ENCODE assay signal across 14 cellular contexts in the genomic region with DNA sequence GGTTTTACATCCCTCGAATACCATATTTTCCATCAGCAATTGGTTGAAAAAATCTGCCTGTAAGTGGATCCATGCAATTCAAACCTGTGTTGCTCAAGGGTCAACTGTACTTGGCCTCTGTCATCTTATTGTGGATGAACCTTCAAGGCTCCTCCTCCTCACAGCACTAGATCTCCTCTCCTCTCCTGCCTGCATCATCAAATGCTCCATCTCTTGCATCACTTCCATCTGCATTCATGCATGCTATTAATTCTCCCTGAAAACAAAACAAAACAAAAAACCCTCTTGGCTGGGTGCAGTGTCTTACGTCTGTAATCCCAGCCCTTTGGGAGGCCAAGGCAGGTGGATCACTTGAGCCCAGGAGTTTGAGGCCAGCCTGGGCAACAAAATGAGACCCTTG. TPM values are rescaled to one million over a fixed set of nuclear protein-coding genes. Genes with fewer than 3 reads are reported as not detected.
DNase-seq lines count a peak whose midpoint lies in the region; ATAC-seq and TF ChIP-seq lines count a peak whose summit lies in the region.
"Had no signal": no experiment of that assay in that cellular context is flagged by ENCODE, and none has a peak within 500 bp of the region (broad histone marks: within the 10 kb centered on the region; RNA-seq: fewer than 3 reads in every experiment).

No MANE protein-coding gene starts in this region.

- CTCF ChIA-PET in HEK293 (lab: Yijun Ruan, JAX): no interaction called here

- no peak overlapping the region for H3K9ac ChIP-seq in adipocyte (ENCODE audit: low read length)

- H3K27ac ChIP-seq in HEK293 (ENCODE audit: extremely low read depth, low read depth, low read length) (no peak overlapping the region), gastroesophageal sphincter (no peak overlapping the region)
- H3K27ac ChIP-seq: dorsolateral prefrontal cortex, VCaP had no signal

- H3K36me3 ChIP-seq in HEK293 (ENCODE audit: control insufficient read depth in 2 of 2, insufficient read depth in 1 of 2, low read length in 2 of 2) (no peaks in the 10 kb centered on the region), adipocyte (ENCODE audit: control insufficient read depth, insufficient read depth, low read length, severe bottlenecking) (no peaks in the 10 kb centered on the region), gastroesophageal sphincter (no peaks in the 10 kb centered on the region)

- no peaks in the 10 kb centered on the region for H3K9me3 ChIP-seq in HEK293 (ENCODE audit: control insufficient read depth, insufficient read depth, low read depth, low read length)
- no peaks in the 10 kb centered on the region for H3K9me3 ChIP-seq in adipocyte (ENCODE audit: control insufficient read depth, low read length)
- no peaks in the 10 kb centered on the region for H3K9me3 ChIP-seq in gastroesophageal sphincter

- no peak for ATAC-seq in gastroesophageal sphincter
- ATAC-seq in GM18868 (IDR thresholded peaks at IDR 0.05; ENCODE audit: unreplicated experiment): no peak
- ATAC-seq: CD8-positive, alpha-beta T cell; natural killer cell had no signal

- no peak for TF ChIP-seq CTCF in HEK293 (tag by site-specific recombination; IDR thresholded peaks at IDR 0.05)
- TF ChIP-seq CTCF in fibroblast of the aortic adventitia (IDR thresholded peaks at IDR 0.05; ENCODE audit: insufficient read depth, low read length): no peak
- TF ChIP-seq CTCF in gastroesophageal sphincter (IDR thresholded peaks at IDR 0.05): no peak

- WGBS in gastroesophageal sphincter (ENCODE audit: low coverage in 1 of 2), 2 donors: 88% methylated on average over 2 of the region's 2 CpGs; no CpG with 5 or more reads in 1 of the 2 donors

- DNase-seq in AG08395 (ENCODE audit: low spot score): peak; percentile 73
- peak; percentile 86 for DNase-seq in adipocyte (ENCODE audit: low read depth)
- peak; percentile 79 for DNase-seq in fibroblast of the aortic adventitia (ENCODE audit: low read depth)
- DNase-seq in NCI-H1092 treated with DMSO at 0.1 percent for 48 hours (lab: John Stamatoyannopoulos, UW): no peak
- no peak for DNase-seq in NCI-H526 treated with DMSO at 0.1 percent for 48 hours (lab: John Stamatoyannopoulos, UW)
- DNase-seq: CD8-positive, alpha-beta T cell; dorsolateral prefrontal cortex; natural killer cell had no signal

- TF ChIP-seq EP300 in gastroesophageal sphincter (IDR thresholded peaks at IDR 0.05): no peak

- H3K4me1 ChIP-seq in HEK293 (ENCODE audit: control insufficient read depth, insufficient read depth, low read length) (peaks cover 2% of the 10 kb centered on the region; the same call in 1 of the 2 replicates), adipocyte (ENCODE audit: control insufficient read depth, insufficient read depth, low read length) (peaks cover 23% of the 10 kb centered on the region), gastroesophageal sphincter (peaks cover 0 to 6% (median 0%) of the 10 kb centered on the region in 3 donors)

- H3K4me3 ChIP-seq in HEK293 (ENCODE audit: low read depth, low read length) (no peak overlapping the region), adipocyte (ENCODE audit: low read length) (no peak overlapping the region), fibroblast of the aortic adventitia (ENCODE audit: low read depth, low read length) (no peak overlapping the region), gastroesophageal sphincter (no peak overlapping the region)
- H3K4me3 ChIP-seq: dorsolateral prefrontal cortex had no signal

- H3K27me3 ChIP-seq in adipocyte (replicated peaks; ENCODE audit: control insufficient read depth, insufficient read depth, low read length) (no peaks in the 10 kb centered on the region), gastroesophageal sphincter (peaks cover 11% of the 10 kb centered on the region)

- POLR2A ChIA-PET in HEK293 (lab: Yijun Ruan, JAX): no interaction called here

- TF ChIP-seq POLR2A in gastroesophageal sphincter (IDR thresholded peaks at IDR 0.05): no peak

TF ChIP-seq in HEK293, 187 proteins besides CTCF, POLR2A, EP300 and RAD21:
- TF ChIP-seq, protein P1, sequence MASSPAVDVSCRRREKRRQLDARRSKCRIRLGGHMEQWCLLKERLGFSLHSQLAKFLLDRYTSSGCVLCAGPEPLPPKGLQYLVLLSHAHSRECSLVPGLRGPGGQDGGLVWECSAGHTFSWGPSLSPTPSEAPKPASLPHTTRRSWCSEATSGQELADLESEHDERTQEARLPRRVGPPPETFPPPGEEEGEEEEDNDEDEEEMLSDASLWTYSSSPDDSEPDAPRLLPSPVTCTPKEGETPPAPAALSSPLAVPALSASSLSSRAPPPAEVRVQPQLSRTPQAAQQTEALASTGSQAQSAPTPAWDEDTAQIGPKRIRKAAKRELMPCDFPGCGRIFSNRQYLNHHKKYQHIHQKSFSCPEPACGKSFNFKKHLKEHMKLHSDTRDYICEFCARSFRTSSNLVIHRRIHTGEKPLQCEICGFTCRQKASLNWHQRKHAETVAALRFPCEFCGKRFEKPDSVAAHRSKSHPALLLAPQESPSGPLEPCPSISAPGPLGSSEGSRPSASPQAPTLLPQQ (tag by site-specific recombination; IDR thresholded peaks at IDR 0.05): 0 out of 2 replicates have a peak, but pooled peaks have one; percentile 28
- TF ChIP-seq ZNF24 (tag by site-specific recombination; IDR thresholded peaks at IDR 0.05): 0 out of 2 replicates have a peak, but pooled peaks have one; percentile 42
- TF ChIP-seq ZBTB17 (tag by site-specific recombination; IDR thresholded peaks at IDR 0.05): peak; percentile 91
- TF ChIP-seq, protein P2, sequence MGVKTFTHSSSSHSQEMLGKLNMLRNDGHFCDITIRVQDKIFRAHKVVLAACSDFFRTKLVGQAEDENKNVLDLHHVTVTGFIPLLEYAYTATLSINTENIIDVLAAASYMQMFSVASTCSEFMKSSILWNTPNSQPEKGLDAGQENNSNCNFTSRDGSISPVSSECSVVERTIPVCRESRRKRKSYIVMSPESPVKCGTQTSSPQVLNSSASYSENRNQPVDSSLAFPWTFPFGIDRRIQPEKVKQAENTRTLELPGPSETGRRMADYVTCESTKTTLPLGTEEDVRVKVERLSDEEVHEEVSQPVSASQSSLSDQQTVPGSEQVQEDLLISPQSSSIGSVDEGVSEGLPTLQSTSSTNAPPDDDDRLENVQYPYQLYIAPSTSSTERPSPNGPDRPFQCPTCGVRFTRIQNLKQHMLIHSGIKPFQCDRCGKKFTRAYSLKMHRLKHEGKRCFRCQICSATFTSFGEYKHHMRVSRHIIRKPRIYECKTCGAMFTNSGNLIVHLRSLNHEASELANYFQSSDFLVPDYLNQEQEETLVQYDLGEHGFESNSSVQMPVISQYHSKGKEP (tag by site-specific recombination; IDR thresholded peaks at IDR 0.05): peak; percentile 92
- TF ChIP-seq KLF16 (tag by site-specific recombination; IDR thresholded peaks at IDR 0.05): no peak
- peak; percentile 68 for TF ChIP-seq ZNF629 (tag by site-specific recombination; IDR thresholded peaks at IDR 0.05)

RNA-seq across cellular contexts. Expression of gene BCL2L10, which starts 10.1 kb away (rescaled TPM):
- total RNA-seq in fibroblast of the aortic adventitia (ENCODE audit: low replicate concordance): not detected in 2 replicates
- under 1 TPM in 1 of 4 donors, not detected in 3; 0.54 TPM for total RNA-seq in gastroesophageal sphincter
- total RNA-seq: activated T-helper 2 cell treated with anti-CD3 and anti-CD28 coated beads, Interferon-gamma antibody, Interleukin-2, Interleukin-4, amounts not matched to agents 10 μg/mL and 5 μg/mL and 100 μg/mL, durations not matched to agents 14 hours and 24 hours and 36 hours; subcutaneous adipose tissue had no signal

Comparison
In these comparisons a context has a peak if more than half of its experiments do, and no peak if none do; other contexts are left out.
1. DNase-seq: peak in AG08395 (single experiment), adipocyte (single experiment) and fibroblast of the aortic adventitia (single experiment); none in NCI-H1092 treated with DMSO at 0.1 percent for 48 hours (single experiment) and NCI-H526 treated with DMSO at 0.1 percent for 48 hours (single experiment).